3 cellular contexts compared by ENCODE assay signal in the genomic region with DNA sequence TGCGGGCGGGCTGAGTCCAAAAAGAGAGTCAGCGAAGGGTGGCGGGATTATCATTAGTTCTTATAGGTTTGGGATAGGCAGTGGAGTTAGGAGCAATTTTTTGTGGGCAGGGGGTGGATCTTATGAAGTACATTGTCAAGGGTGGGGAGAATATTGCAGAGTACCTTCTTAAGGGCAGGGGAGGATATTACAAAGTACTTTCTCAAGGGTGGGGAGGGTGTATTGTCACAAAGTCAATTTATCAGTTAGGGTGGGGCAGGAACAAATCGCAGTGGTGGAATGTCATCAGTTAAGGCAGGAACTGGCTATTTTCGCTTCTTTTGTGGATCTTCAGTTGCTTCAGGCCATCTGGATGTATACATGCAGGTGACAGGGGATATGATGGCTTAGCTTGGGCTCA. TPM values are rescaled to one million over a fixed set of nuclear protein-coding genes. Genes with fewer than 3 reads are reported as not detected.
"Had no signal": no experiment of that assay in that cellular context is flagged by ENCODE, and none has a peak within 500 bp of the region (broad histone marks: within the 10 kb centered on the region; RNA-seq: fewer than 3 reads in every experiment).

No MANE protein-coding gene starts in this region.

RNA-seq across cellular contexts. Expression of gene LRRTM2, which starts 40.3 kb away (rescaled TPM):
- total RNA-seq: left lobe of liver; naive thymus-derived CD8-positive, alpha-beta T cell; ureter had no signal
